8 cellular contexts compared by ENCODE assay signal in genomic region chr12:50764116-50764860, GRCh38. TPM values are rescaled to one million over a fixed set of nuclear protein-coding genes. Genes with fewer than 3 reads are reported as not detected.
A peak's percentile ranks its signal among the peaks of the same experiment; 100 is the strongest.
DNase-seq lines count a peak whose midpoint lies in the region; ATAC-seq and TF ChIP-seq lines count a peak whose summit lies in the region.

No MANE protein-coding gene starts in this region.

- in situ Hi-C loops in KBM-7 (cut with MboI; ENCODE audit: low pct_unique_long_range_greater_than_20kb, low sequenced_read_pairs) = no loop called here

- H3K4me3 ChIP-seq in iPS-18c (ENCODE audit: insufficient read depth, low read depth, low read length) = peak overlapping the region; percentile 91
- peak overlapping the region; percentile 97 to 100 (median 100) for H3K4me3 ChIP-seq in spleen

- no peaks in the 10 kb centered on the region for H3K27me3 ChIP-seq in spleen (replicated peaks in 1 of 7)

- TF ChIP-seq CTCF in spleen (IDR thresholded peaks at IDR 0.05 in 8 of 11, conservative IDR thresholded peaks at IDR 0.05 in 3 of 11) = no peak

- TF ChIP-seq POLR2A in spleen (IDR thresholded peaks at IDR 0.05) = peak in 1 of 3 donors; percentile 7

- H3K9me3 ChIP-seq in iPS-18c (ENCODE audit: control insufficient read depth, insufficient read depth, low read length) (no peaks in the 10 kb centered on the region), spleen (no peaks in the 10 kb centered on the region)

- peak overlapping the region; percentile 95 to 100 (median 98) for H3K27ac ChIP-seq in spleen

- intact Hi-C loops in spleen (cut with DNase I; ENCODE audit: low total_unique reads) = loop anchor here (10.0 kb wide), 1 partner anchor 161 kb away; a partner anchor contains a TSS

- 0 to 1% (median 0%) methylated on average over 29 to 88 of the region's 89 CpGs for WGBS in spleen, 5 donors

- peak; percentile 45 for ATAC-seq in GM21515 (IDR thresholded peaks at IDR 0.05; ENCODE audit: unreplicated experiment)

- DNase-seq in EH (ENCODE audit: low read depth) (peak; percentile 57), KBM-7 (peak; percentile 59), T-helper 22 cell (ENCODE audit: low read depth) (peak; percentile 78), astrocyte of the hippocampus (ENCODE audit: low read depth, low spot score) (peak; percentile 61), spleen (peak; percentile 95), HK-2 (ENCODE audit: unreplicated experiment) (no peak)

- H3K36me3 ChIP-seq in spleen = no peaks in the 10 kb centered on the region

- H3K4me1 ChIP-seq in spleen = peaks cover 17 to 79% (median 36%) of the 10 kb centered on the region in 6 donors

RNA-seq across cellular contexts. Expression of gene ATF1, which starts 0.4 kb away (rescaled TPM):
- 10 to 100 TPM; 17.4 to 41.7 (median 30.7) TPM for total RNA-seq in spleen
- polyA plus RNA-seq in spleen = 10 to 100 TPM; 10.3 to 16.1 (median 12.5) TPM
